9 cellular contexts compared by ENCODE assay signal in genomic region chr16:67529639-67530012, GRCh38. TPM values are rescaled to one million over a fixed set of nuclear protein-coding genes. Genes with fewer than 3 reads are reported as not detected.
DNase-seq lines count a peak whose midpoint lies in the region; ATAC-seq lines count a peak whose summit lies in the region.
"Had no signal": no experiment of that assay in that cellular context is flagged by ENCODE, and none has a peak within 500 bp of the region (broad histone marks: within the 10 kb centered on the region; RNA-seq: fewer than 3 reads in every experiment).

No MANE protein-coding gene starts in this region.

- peak overlapping the region; percentile 76 for H3K4me3 ChIP-seq in iPS-15b (ENCODE audit: low read depth, low read length)

- ATAC-seq in activated naive CD8-positive, alpha-beta T cell treated with anti-CD3 and anti-CD28 coated beads, Interleukin-2, amount 10 ng/mL, durations not matched to agents 7 days and 5 days (ENCODE audit: low read depth): no peak
- peak; percentile 16 for ATAC-seq in stimulated activated memory B cell treated with anti-CD40 and anti-IgM and Interleukin-4, amounts not matched to agents 10 μg/mL and 1 μg/mL and 100 μg/mL, for 72 hours
- ATAC-seq in GM21619 (IDR thresholded peaks at IDR 0.05; ENCODE audit: unreplicated experiment): no peak

- peak overlapping the region; percentile 12 for H3K9ac ChIP-seq in iPS-15b (ENCODE audit: low read depth, low read length)

- H3K4me1 ChIP-seq in iPS-15b (ENCODE audit: control insufficient read depth, insufficient read depth, low read length): peaks cover 3% of the 10 kb centered on the region

- H3K36me3 ChIP-seq in iPS-15b (ENCODE audit: control insufficient read depth, insufficient read depth, low read length): no peaks in the 10 kb centered on the region

- H3K9me3 ChIP-seq in iPS-15b (ENCODE audit: control insufficient read depth, insufficient read depth, low read length): no peaks in the 10 kb centered on the region

- POLR2A ChIA-PET in activated naive CD8-positive, alpha-beta T cell treated with anti-CD3 and anti-CD28 coated beads, Interleukin-2, amount 10 ng/mL, durations not matched to agents 7 days and 5 days (lab: Charles Lee): interaction anchor here (0.6 to 2.0 kb wide), 4 partner anchors 8 to 32 kb away, joined by 3 to 9 read pairs (median 6); no protein-coding TSS in a partner anchor

- peaks cover 77% of the 10 kb centered on the region for H3K27me3 ChIP-seq in iPS-15b (ENCODE audit: control insufficient read depth, insufficient read depth, low read length)

- peak overlapping the region; percentile 77 for H3K4me3 Mint-ChIP-seq in activated CD4-positive, alpha-beta T cell treated with anti-CD3 and anti-CD28 coated beads, Interleukin-2, amount 10 ng/mL, durations not matched to agents 24 days and 14 days
- H3K4me3 Mint-ChIP-seq in activated naive CD8-positive, alpha-beta T cell treated with anti-CD3 and anti-CD28 coated beads, Interleukin-2, amount 10 ng/mL, durations not matched to agents 7 days and 5 days: peak overlapping the region; percentile 72
- peak overlapping the region; percentile 99 for H3K4me3 Mint-ChIP-seq in stimulated activated memory B cell treated with anti-CD40 and anti-IgM and Interleukin-4, amounts not matched to agents 10 μg/mL and 1 μg/mL and 100 μg/mL, for 72 hours

- peaks cover 47% of the 10 kb centered on the region for H3K27me3 Mint-ChIP-seq in activated CD4-positive, alpha-beta T cell treated with anti-CD3 and anti-CD28 coated beads, Interleukin-2, amount 10 ng/mL, durations not matched to agents 24 days and 14 days
- peaks cover 52% of the 10 kb centered on the region for H3K27me3 Mint-ChIP-seq in activated naive CD8-positive, alpha-beta T cell treated with anti-CD3 and anti-CD28 coated beads, Interleukin-2, amount 10 ng/mL, durations not matched to agents 7 days and 5 days
- H3K27me3 Mint-ChIP-seq in stimulated activated memory B cell treated with anti-CD40 and anti-IgM and Interleukin-4, amounts not matched to agents 10 μg/mL and 1 μg/mL and 100 μg/mL, for 72 hours: no peaks in the 10 kb centered on the region

- peaks cover 12% of the 10 kb centered on the region for H3K4me1 Mint-ChIP-seq in activated CD4-positive, alpha-beta T cell treated with anti-CD3 and anti-CD28 coated beads, Interleukin-2, amount 10 ng/mL, durations not matched to agents 24 days and 14 days
- H3K4me1 Mint-ChIP-seq in activated naive CD8-positive, alpha-beta T cell treated with anti-CD3 and anti-CD28 coated beads, Interleukin-2, amount 10 ng/mL, durations not matched to agents 7 days and 5 days: peaks cover 12% of the 10 kb centered on the region
- H3K4me1 Mint-ChIP-seq in stimulated activated memory B cell treated with anti-CD40 and anti-IgM and Interleukin-4, amounts not matched to agents 10 μg/mL and 1 μg/mL and 100 μg/mL, for 72 hours: peaks cover 67% of the 10 kb centered on the region

- H3K27ac Mint-ChIP-seq in activated CD4-positive, alpha-beta T cell treated with anti-CD3 and anti-CD28 coated beads, Interleukin-2, amount 10 ng/mL, durations not matched to agents 24 days and 14 days: peak overlapping the region; percentile 34
- H3K27ac Mint-ChIP-seq in activated naive CD8-positive, alpha-beta T cell treated with anti-CD3 and anti-CD28 coated beads, Interleukin-2, amount 10 ng/mL, durations not matched to agents 7 days and 5 days: peak overlapping the region; percentile 24
- peak overlapping the region; percentile 76 for H3K27ac Mint-ChIP-seq in stimulated activated memory B cell treated with anti-CD40 and anti-IgM and Interleukin-4, amounts not matched to agents 10 μg/mL and 1 μg/mL and 100 μg/mL, for 72 hours

- no peaks in the 10 kb centered on the region for H3K9me3 Mint-ChIP-seq in activated CD4-positive, alpha-beta T cell treated with anti-CD3 and anti-CD28 coated beads, Interleukin-2, amount 10 ng/mL, durations not matched to agents 24 days and 14 days
- no peaks in the 10 kb centered on the region for H3K9me3 Mint-ChIP-seq in activated naive CD8-positive, alpha-beta T cell treated with anti-CD3 and anti-CD28 coated beads, Interleukin-2, amount 10 ng/mL, durations not matched to agents 7 days and 5 days
- no peaks in the 10 kb centered on the region for H3K9me3 Mint-ChIP-seq in stimulated activated memory B cell treated with anti-CD40 and anti-IgM and Interleukin-4, amounts not matched to agents 10 μg/mL and 1 μg/mL and 100 μg/mL, for 72 hours

- no peak for DNase-seq in activated CD4-positive, alpha-beta T cell treated with anti-CD3 and anti-CD28 coated beads, Interleukin-2, amount 10 ng/mL, durations not matched to agents 24 days and 14 days
- no peak for DNase-seq in activated CD4-positive, alpha-beta T cell treated with anti-CD3 and anti-CD28 coated beads for 4 hours
- DNase-seq in activated naive CD8-positive, alpha-beta T cell treated with anti-CD3 and anti-CD28 coated beads, Interleukin-2, amount 10 ng/mL, durations not matched to agents 7 days and 5 days: no peak
- no peak for DNase-seq in NCI-H2196 treated with DMSO at 0.1 percent for 48 hours (lab: John Stamatoyannopoulos, UW; ENCODE audit: unreplicated experiment)
- no peak for DNase-seq in hippocampal formation (lab: John Stamatoyannopoulos, UW)

- peaks cover 2% of the 10 kb centered on the region for H3K36me3 Mint-ChIP-seq in activated CD4-positive, alpha-beta T cell treated with anti-CD3 and anti-CD28 coated beads, Interleukin-2, amount 10 ng/mL, durations not matched to agents 24 days and 14 days (ENCODE audit: low read depth)
- no peaks in the 10 kb centered on the region for H3K36me3 Mint-ChIP-seq in activated naive CD8-positive, alpha-beta T cell treated with anti-CD3 and anti-CD28 coated beads, Interleukin-2, amount 10 ng/mL, durations not matched to agents 7 days and 5 days
- H3K36me3 Mint-ChIP-seq in stimulated activated memory B cell treated with anti-CD40 and anti-IgM and Interleukin-4, amounts not matched to agents 10 μg/mL and 1 μg/mL and 100 μg/mL, for 72 hours: peaks cover 11% of the 10 kb centered on the region

- intact Hi-C loops in activated CD4-positive, alpha-beta T cell treated with anti-CD3 and anti-CD28 coated beads, Interleukin-2, amount 10 ng/mL, durations not matched to agents 24 days and 14 days (cut with micrococcal nuclease): loop anchor here (10.0 kb wide), 1 partner anchor 275 kb away; the partner anchor contains the start of genes RANBP10 and TSNAXIP1

RNA-seq across cellular contexts. Expression of gene RIPOR1, which starts 1.0 kb away (rescaled TPM):
- total RNA-seq in activated CD4-positive, alpha-beta T cell treated with anti-CD3 and anti-CD28 coated beads, Interleukin-2, amount 10 ng/mL, durations not matched to agents 24 days and 14 days: 23.3 and 27.7 TPM in 2 replicates
- 10 to 100 TPM; 28.7 to 35.7 TPM for total RNA-seq in activated naive CD8-positive, alpha-beta T cell treated with anti-CD3 and anti-CD28 coated beads, Interleukin-2, amount 10 ng/mL, durations not matched to agents 7 days and 5 days

RNA-seq across cellular contexts. Expression of gene CTCF, which starts 32.7 kb away (rescaled TPM):
- 60.2 and 62.5 TPM in 2 replicates for total RNA-seq in activated CD4-positive, alpha-beta T cell treated with anti-CD3 and anti-CD28 coated beads, Interleukin-2, amount 10 ng/mL, durations not matched to agents 24 days and 14 days
- 10 to 100 TPM; 69.9 to 72.3 TPM for total RNA-seq in activated naive CD8-positive, alpha-beta T cell treated with anti-CD3 and anti-CD28 coated beads, Interleukin-2, amount 10 ng/mL, durations not matched to agents 7 days and 5 days

RNA-seq across cellular contexts. Expression of gene AGRP, which starts 46.3 kb away (rescaled TPM):
- total RNA-seq in activated CD4-positive, alpha-beta T cell treated with anti-CD3 and anti-CD28 coated beads, Interleukin-2, amount 10 ng/mL, durations not matched to agents 24 days and 14 days: not detected in 2 replicates
- total RNA-seq in activated naive CD8-positive, alpha-beta T cell treated with anti-CD3 and anti-CD28 coated beads, Interleukin-2, amount 10 ng/mL, durations not matched to agents 7 days and 5 days: not detected
- total RNA-seq: dermis microvascular lymphatic vessel endothelial cell had no signal

RNA-seq across cellular contexts. Expression of gene ATP6V0D1, which starts 48.7 kb away (rescaled TPM):
- 30.9 and 31.8 TPM in 2 replicates for total RNA-seq in activated CD4-positive, alpha-beta T cell treated with anti-CD3 and anti-CD28 coated beads, Interleukin-2, amount 10 ng/mL, durations not matched to agents 24 days and 14 days
- 10 to 100 TPM; 41.8 to 48.8 TPM for total RNA-seq in activated naive CD8-positive, alpha-beta T cell treated with anti-CD3 and anti-CD28 coated beads, Interleukin-2, amount 10 ng/mL, durations not matched to agents 7 days and 5 days

Comparison
In these comparisons a context has a peak if more than half of its experiments do, and no peak if none do; other contexts are left out.
1. H3K27ac Mint-ChIP-seq: peak in every context shown above with its lines; median percentile 76 in stimulated activated memory B cell treated with anti-CD40 and anti-IgM and Interleukin-4, amounts not matched to agents 10 μg/mL and 1 μg/mL and 100 μg/mL, for 72 hours; 34 in activated CD4-positive, alpha-beta T cell treated with anti-CD3 and anti-CD28 coated beads, Interleukin-2, amount 10 ng/mL, durations not matched to agents 24 days and 14 days; 24 in activated naive CD8-positive, alpha-beta T cell treated with anti-CD3 and anti-CD28 coated beads, Interleukin-2, amount 10 ng/mL, durations not matched to agents 7 days and 5 days.